In genomic region chr3:21755896-21756295, GRCh38 we compare ENCODE assay signal across 12 cellular contexts. TPM values are rescaled to one million over a fixed set of nuclear protein-coding genes. Genes with fewer than 3 reads are reported as not detected.
"Had no signal": no experiment of that assay in that cellular context is flagged by ENCODE, and none has a peak within 500 bp of the region (broad histone marks: within the 10 kb centered on the region; RNA-seq: fewer than 3 reads in every experiment).

No MANE protein-coding gene starts in this region.

- H3K9ac ChIP-seq: GM23248 had no signal

- H3K27ac Mint-ChIP-seq: GM23338, H9, HFFc6 had no signal

- H3K9me3 Mint-ChIP-seq: GM23338, H9, HFFc6 had no signal

- H3K4me3 Mint-ChIP-seq: GM23338, H9, HFFc6 had no signal

- ATAC-seq: GM23338, HCT116 had no signal

- H3K9me3 ChIP-seq: HAP-1 had no signal

- H3K36me3 ChIP-seq: HAP-1 had no signal

- DNase-seq: GM23248, GOT3, H7, H9, HCEC 1CT, HFFc6 had no signal

- H3K4me3 ChIP-seq: GM23248, GM23338, HAP-1 had no signal

- H3K4me2 ChIP-seq: GM23338 had no signal

- FAIRE-seq: H1, H54 had no signal

- H3K27ac ChIP-seq: GM23248 had no signal

- H2AFZ ChIP-seq: GM23248, GM23338 had no signal

- H3K4me1 Mint-ChIP-seq: GM23338 had no signal

RNA-seq across cellular contexts. Expression of gene ZNF385D, which starts 4.9 kb away (rescaled TPM):
- total RNA-seq: H4 had no signal
